21 cellular contexts compared by ENCODE assay signal in the genomic region with DNA sequence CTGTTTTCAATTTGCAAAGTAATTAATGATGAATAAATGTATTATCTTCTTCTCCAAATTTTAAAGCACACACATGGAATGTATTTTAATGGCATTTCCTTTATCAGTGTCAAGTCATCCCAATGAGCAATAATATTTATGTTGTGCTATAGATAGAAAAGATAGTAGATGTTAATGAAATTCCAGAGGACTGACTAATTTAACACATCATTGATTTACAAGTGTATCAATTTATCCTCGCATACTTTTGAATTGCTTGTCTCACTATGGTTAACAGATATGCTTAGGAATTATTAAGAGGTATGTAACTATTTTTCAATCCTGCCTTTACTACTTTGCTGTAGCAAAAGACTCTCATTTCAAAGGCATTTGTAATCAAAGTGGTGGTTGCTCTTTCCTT.
A peak's percentile ranks its signal among the peaks of the same experiment; 100 is the strongest.
DNase-seq lines count a peak whose midpoint lies in the region; ATAC-seq and TF ChIP-seq lines count a peak whose summit lies in the region.
"Had no signal": no experiment of that assay in that cellular context is flagged by ENCODE, and none has a peak within 500 bp of the region (broad histone marks: within the 10 kb centered on the region; RNA-seq: fewer than 3 reads in every experiment).

No MANE protein-coding gene starts in this region.

- peaks cover 0 to 14% of the 10 kb centered on the region in 2 experiments; a peak in 3 of 4 replicates for H3K4me1 ChIP-seq in SK-N-SH (ENCODE audit: control insufficient read depth in 1 of 2, insufficient read depth in 2 of 2, low read depth in 1 of 2, low read length in 1 of 2)
- no peaks in the 10 kb centered on the region for H3K4me1 ChIP-seq in gastroesophageal sphincter
- H3K4me1 ChIP-seq: SJSA1 had no signal

- H3K9me3 ChIP-seq in SK-N-SH (no peaks in the 10 kb centered on the region), gastroesophageal sphincter (no peaks in the 10 kb centered on the region)

- no peak for TF ChIP-seq POLR2A in gastroesophageal sphincter (IDR thresholded peaks at IDR 0.05)

- H3K4me2 ChIP-seq in SK-N-SH: peak overlapping the region; percentile 4; the same call in 1 of the 2 replicates

- H3K36me3 ChIP-seq in SK-N-SH (replicated peaks in 1 of 2; ENCODE audit: control insufficient read depth in 1 of 2, insufficient read depth in 2 of 2, low read length in 1 of 2) (no peaks in the 10 kb centered on the region), gastroesophageal sphincter (no peaks in the 10 kb centered on the region)
- H3K36me3 ChIP-seq: SJSA1 had no signal

- peak; percentile 46 to 86; a peak in 3 of 4 replicates for TF ChIP-seq EP300 in SK-N-SH (IDR thresholded peaks at IDR 0.05; ENCODE audit: borderline replicate concordance in 1 of 2, low read depth in 1 of 2, low read length in 1 of 2)
- no peak for TF ChIP-seq EP300 in gastroesophageal sphincter (IDR thresholded peaks at IDR 0.05)

- 7% methylated on average over 1 of the region's 1 CpG for WGBS in SK-N-SH (ENCODE audit: low lambda C conversion rate)
- 67 to 76% methylated on average over 1 of the region's 1 CpG for WGBS in gastroesophageal sphincter (ENCODE audit: low coverage in 1 of 2), 2 donors

- H2AFZ ChIP-seq in SK-N-SH (ENCODE audit: low read depth): peak overlapping the region; percentile 20; the same call in 1 of the 2 replicates

- POLR2A ChIA-PET in SK-N-SH (lab: Yijun Ruan, JAX): no interaction called here

- CTCF ChIA-PET in SK-N-SH (lab: Yijun Ruan, JAX): interaction anchor here (1.3 to 1.4 kb wide), 2 partner anchors 102 to 244 kb away, joined by 3 read pairs; no protein-coding TSS in a partner anchor

- H3K27me3 ChIP-seq in SK-N-SH (ENCODE audit: insufficient read depth) (no peaks in the 10 kb centered on the region), gastroesophageal sphincter (no peaks in the 10 kb centered on the region)
- H3K27me3 ChIP-seq: SJSA1 had no signal

- no peaks in the 10 kb centered on the region for H4K20me1 ChIP-seq in SK-N-SH (ENCODE audit: insufficient read depth)

- DNase-seq in AG08395 (ENCODE audit: low spot score) (peak; percentile 35), GM04503 (ENCODE audit: low read depth) (peak; percentile 44), SK-N-SH (no peak), fibroblast of the aortic adventitia (ENCODE audit: low read depth) (peak; percentile 31)
- DNase-seq: COR-L47, DMS 273 treated with DMSO at 0.1 percent for 48 hours, DND-41, GF-D8, MM.1S, NCI-H1092, NCI-H1436 treated with DMSO at 0.1 percent for 48 hours, NCI-H2029 treated with DMSO at 0.1 percent for 48 hours, NCI-H2171, NCI-H446 treated with DMSO at 0.1 percent for 48 hours had no signal

- no peaks in the 10 kb centered on the region for H3K79me2 ChIP-seq in SK-N-SH (ENCODE audit: insufficient read depth)

- H3K4me3 ChIP-seq in SK-N-SH (ENCODE audit: low read depth in 2 of 2, low read length in 1 of 2) (no peak overlapping the region), fibroblast of the aortic adventitia (ENCODE audit: low read depth, low read length) (no peak overlapping the region), gastroesophageal sphincter (no peak overlapping the region)
- H3K4me3 ChIP-seq: SJSA1 had no signal

- H3K9me2 ChIP-seq in SK-N-SH: no peaks in the 10 kb centered on the region

- peaks cover 28% of the 10 kb centered on the region for H3F3A ChIP-seq in SK-N-SH (replicated peaks; ENCODE audit: insufficient read depth)

- no peak; the same call in 1 of the 2 replicates for TF ChIP-seq RAD21 in SK-N-SH (IDR thresholded peaks at IDR 0.05; ENCODE audit: low read length)

- H3K9ac ChIP-seq in SK-N-SH: no peak overlapping the region; the same call in 1 of the 2 replicates

- TF ChIP-seq CTCF in SK-N-SH (IDR thresholded peaks at IDR 0.05) (no peak), fibroblast of the aortic adventitia (IDR thresholded peaks at IDR 0.05; ENCODE audit: insufficient read depth, low read length) (no peak), gastroesophageal sphincter (IDR thresholded peaks at IDR 0.05) (no peak)

- peak overlapping the region; percentile 78 to 93 for H3K27ac ChIP-seq in SK-N-SH (ENCODE audit: low read depth in 2 of 2, low read length in 1 of 2)
- H3K27ac ChIP-seq in gastroesophageal sphincter: no peak overlapping the region
- H3K27ac ChIP-seq: C4-2B, SJSA1 had no signal

- ATAC-seq in GM19455 (IDR thresholded peaks at IDR 0.05; ENCODE audit: unreplicated experiment): no peak
- ATAC-seq in HG02623 (IDR thresholded peaks at IDR 0.05; ENCODE audit: unreplicated experiment): no peak
- no peak for ATAC-seq in HG03039 (IDR thresholded peaks at IDR 0.05; ENCODE audit: unreplicated experiment)
- no peak for ATAC-seq in gastroesophageal sphincter
- ATAC-seq: Panc1 had no signal

TF ChIP-seq in SK-N-SH, 30 proteins besides CTCF, POLR2A, EP300 and RAD21 (continues in another document):
- TF ChIP-seq JUND (IDR thresholded peaks at IDR 0.05) (peak; percentile 79), TEAD4 (IDR thresholded peaks at IDR 0.05; ENCODE audit: borderline replicate concordance, insufficient read depth) (peak; percentile 89; the same call in 1 of the 2 replicates), YY1 (IDR thresholded peaks at IDR 0.05; ENCODE audit: low read depth) (no peak), FOSL2 (IDR thresholded peaks at IDR 0.05; ENCODE audit: borderline replicate concordance, low read depth) (peak; percentile 52; the same call in 1 of the 2 replicates), NFIC (IDR thresholded peaks at IDR 0.05; ENCODE audit: borderline replicate concordance) (peak; percentile 39), RFX5 (IDR thresholded peaks at IDR 0.05; ENCODE audit: low read length) (no peak), FOXM1 (IDR thresholded peaks at IDR 0.05; ENCODE audit: low read depth) (peak; percentile 68; the same call in 1 of the 2 replicates), TCF12 (IDR thresholded peaks at IDR 0.05) (peak; percentile 91), RXRA (IDR thresholded peaks at IDR 0.05; ENCODE audit: borderline replicate concordance, low read depth) (peak; percentile 21; the same call in 1 of the 2 replicates)
- TF ChIP-seq, protein P1, sequence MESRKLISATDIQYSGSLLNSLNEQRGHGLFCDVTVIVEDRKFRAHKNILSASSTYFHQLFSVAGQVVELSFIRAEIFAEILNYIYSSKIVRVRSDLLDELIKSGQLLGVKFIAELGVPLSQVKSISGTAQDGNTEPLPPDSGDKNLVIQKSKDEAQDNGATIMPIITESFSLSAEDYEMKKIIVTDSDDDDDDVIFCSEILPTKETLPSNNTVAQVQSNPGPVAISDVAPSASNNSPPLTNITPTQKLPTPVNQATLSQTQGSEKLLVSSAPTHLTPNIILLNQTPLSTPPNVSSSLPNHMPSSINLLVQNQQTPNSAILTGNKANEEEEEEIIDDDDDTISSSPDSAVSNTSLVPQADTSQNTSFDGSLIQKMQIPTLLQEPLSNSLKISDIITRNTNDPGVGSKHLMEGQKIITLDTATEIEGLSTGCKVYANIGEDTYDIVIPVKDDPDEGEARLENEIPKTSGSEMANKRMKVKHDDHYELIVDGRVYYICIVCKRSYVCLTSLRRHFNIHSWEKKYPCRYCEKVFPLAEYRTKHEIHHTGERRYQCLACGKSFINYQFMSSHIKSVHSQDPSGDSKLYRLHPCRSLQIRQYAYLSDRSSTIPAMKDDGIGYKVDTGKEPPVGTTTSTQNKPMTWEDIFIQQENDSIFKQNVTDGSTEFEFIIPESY (IDR thresholded peaks at IDR 0.05; ENCODE audit: borderline replicate concordance, low read depth): no peak
- TF ChIP-seq, protein P2, sequence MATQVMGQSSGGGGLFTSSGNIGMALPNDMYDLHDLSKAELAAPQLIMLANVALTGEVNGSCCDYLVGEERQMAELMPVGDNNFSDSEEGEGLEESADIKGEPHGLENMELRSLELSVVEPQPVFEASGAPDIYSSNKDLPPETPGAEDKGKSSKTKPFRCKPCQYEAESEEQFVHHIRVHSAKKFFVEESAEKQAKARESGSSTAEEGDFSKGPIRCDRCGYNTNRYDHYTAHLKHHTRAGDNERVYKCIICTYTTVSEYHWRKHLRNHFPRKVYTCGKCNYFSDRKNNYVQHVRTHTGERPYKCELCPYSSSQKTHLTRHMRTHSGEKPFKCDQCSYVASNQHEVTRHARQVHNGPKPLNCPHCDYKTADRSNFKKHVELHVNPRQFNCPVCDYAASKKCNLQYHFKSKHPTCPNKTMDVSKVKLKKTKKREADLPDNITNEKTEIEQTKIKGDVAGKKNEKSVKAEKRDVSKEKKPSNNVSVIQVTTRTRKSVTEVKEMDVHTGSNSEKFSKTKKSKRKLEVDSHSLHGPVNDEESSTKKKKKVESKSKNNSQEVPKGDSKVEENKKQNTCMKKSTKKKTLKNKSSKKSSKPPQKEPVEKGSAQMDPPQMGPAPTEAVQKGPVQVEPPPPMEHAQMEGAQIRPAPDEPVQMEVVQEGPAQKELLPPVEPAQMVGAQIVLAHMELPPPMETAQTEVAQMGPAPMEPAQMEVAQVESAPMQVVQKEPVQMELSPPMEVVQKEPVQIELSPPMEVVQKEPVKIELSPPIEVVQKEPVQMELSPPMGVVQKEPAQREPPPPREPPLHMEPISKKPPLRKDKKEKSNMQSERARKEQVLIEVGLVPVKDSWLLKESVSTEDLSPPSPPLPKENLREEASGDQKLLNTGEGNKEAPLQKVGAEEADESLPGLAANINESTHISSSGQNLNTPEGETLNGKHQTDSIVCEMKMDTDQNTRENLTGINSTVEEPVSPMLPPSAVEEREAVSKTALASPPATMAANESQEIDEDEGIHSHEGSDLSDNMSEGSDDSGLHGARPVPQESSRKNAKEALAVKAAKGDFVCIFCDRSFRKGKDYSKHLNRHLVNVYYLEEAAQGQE (IDR thresholded peaks at IDR 0.05; ENCODE audit: low read depth, low read length): no peak
- TF ChIP-seq, protein P3, sequence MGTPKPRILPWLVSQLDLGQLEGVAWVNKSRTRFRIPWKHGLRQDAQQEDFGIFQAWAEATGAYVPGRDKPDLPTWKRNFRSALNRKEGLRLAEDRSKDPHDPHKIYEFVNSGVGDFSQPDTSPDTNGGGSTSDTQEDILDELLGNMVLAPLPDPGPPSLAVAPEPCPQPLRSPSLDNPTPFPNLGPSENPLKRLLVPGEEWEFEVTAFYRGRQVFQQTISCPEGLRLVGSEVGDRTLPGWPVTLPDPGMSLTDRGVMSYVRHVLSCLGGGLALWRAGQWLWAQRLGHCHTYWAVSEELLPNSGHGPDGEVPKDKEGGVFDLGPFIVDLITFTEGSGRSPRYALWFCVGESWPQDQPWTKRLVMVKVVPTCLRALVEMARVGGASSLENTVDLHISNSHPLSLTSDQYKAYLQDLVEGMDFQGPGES (IDR thresholded peaks at IDR 0.05; ENCODE audit: low read depth, low read length): no peak
- TF ChIP-seq, protein P4, sequence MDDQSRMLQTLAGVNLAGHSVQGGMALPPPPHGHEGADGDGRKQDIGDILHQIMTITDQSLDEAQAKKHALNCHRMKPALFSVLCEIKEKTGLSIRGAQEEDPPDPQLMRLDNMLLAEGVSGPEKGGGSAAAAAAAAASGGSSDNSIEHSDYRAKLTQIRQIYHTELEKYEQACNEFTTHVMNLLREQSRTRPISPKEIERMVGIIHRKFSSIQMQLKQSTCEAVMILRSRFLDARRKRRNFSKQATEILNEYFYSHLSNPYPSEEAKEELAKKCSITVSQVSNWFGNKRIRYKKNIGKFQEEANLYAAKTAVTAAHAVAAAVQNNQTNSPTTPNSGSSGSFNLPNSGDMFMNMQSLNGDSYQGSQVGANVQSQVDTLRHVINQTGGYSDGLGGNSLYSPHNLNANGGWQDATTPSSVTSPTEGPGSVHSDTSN (IDR thresholded peaks at IDR 0.05): peak; percentile 77

Comparison
In these comparisons a context has a peak if more than half of its experiments do, and no peak if none do; other contexts are left out.
1. H3K27ac ChIP-seq: peak in SK-N-SH (2 of 2); none in gastroesophageal sphincter (0 of 4).